Comparison of ENCODE assay signal across 21 cellular contexts in genomic region chr10:89269822-89270483, GRCh38. TPM values are rescaled to one million over a fixed set of nuclear protein-coding genes. Genes with fewer than 3 reads are reported as not detected.
DNase-seq lines count a peak whose midpoint lies in the region; ATAC-seq, FAIRE-seq and TF ChIP-seq lines count a peak whose summit lies in the region.
"Had no signal": no experiment of that assay in that cellular context is flagged by ENCODE, and none has a peak within 500 bp of the region (broad histone marks: within the 10 kb centered on the region; RNA-seq: fewer than 3 reads in every experiment).

No MANE protein-coding gene starts in this region.

- TF ChIP-seq RAD21 in liver (IDR thresholded peaks at IDR 0.05): peak; percentile 33

- no peak overlapping the region for H3K4me3 Mint-ChIP-seq in activated T-helper 2 cell treated with anti-CD3 and anti-CD28 coated beads, Interferon-gamma antibody, Interleukin-2, Interleukin-4, amounts not matched to agents 10 μg/mL and 5 μg/mL and 100 μg/mL, durations not matched to agents 14 hours and 24 hours and 36 hours (ENCODE audit: low read depth)
- no peak overlapping the region for H3K4me3 Mint-ChIP-seq in activated CD8-positive, alpha-beta T cell treated with anti-CD3 and anti-CD28 coated beads for 36 hours
- H3K4me3 Mint-ChIP-seq: CD4-positive, CD25-positive, alpha-beta regulatory T cell; HFFc6 had no signal

- no peak for TF ChIP-seq CTCF in heart right ventricle (IDR thresholded peaks at IDR 0.05)
- TF ChIP-seq CTCF in fibroblast of villous mesenchyme (IDR thresholded peaks at IDR 0.05; ENCODE audit: insufficient read depth, low read depth, low read length): no peak
- TF ChIP-seq CTCF in liver (IDR thresholded peaks at IDR 0.05; ENCODE audit: low read depth, low read length, missing input control): no peak
- no peak for TF ChIP-seq CTCF in activated CD8-positive, alpha-beta T cell treated with anti-CD3 and anti-CD28 coated beads for 36 hours (IDR thresholded peaks at IDR 0.05)

- no peaks in the 10 kb centered on the region for H3K36me3 Mint-ChIP-seq in activated T-helper 2 cell treated with anti-CD3 and anti-CD28 coated beads, Interferon-gamma antibody, Interleukin-2, Interleukin-4, amounts not matched to agents 10 μg/mL and 5 μg/mL and 100 μg/mL, durations not matched to agents 14 hours and 24 hours and 36 hours (ENCODE audit: low read depth)
- H3K36me3 Mint-ChIP-seq in activated CD8-positive, alpha-beta T cell treated with anti-CD3 and anti-CD28 coated beads for 36 hours (ENCODE audit: low read depth): no peaks in the 10 kb centered on the region
- H3K36me3 Mint-ChIP-seq: CD4-positive, CD25-positive, alpha-beta regulatory T cell had no signal

- no peak for DNase-seq in left ventricle myocardium superior
- no peak for DNase-seq in heart right ventricle
- peak; percentile 53 for DNase-seq in fibroblast of villous mesenchyme (ENCODE audit: low read depth)
- DNase-seq in activated T-helper 2 cell treated with anti-CD3 and anti-CD28 coated beads, Interferon-gamma antibody, Interleukin-2, Interleukin-4, amounts not matched to agents 10 μg/mL and 5 μg/mL and 100 μg/mL, durations not matched to agents 14 hours and 24 hours and 36 hours (ENCODE audit: low spot score): no peak
- no peak for DNase-seq in activated CD8-positive, alpha-beta T cell treated with anti-CD3 and anti-CD28 coated beads for 36 hours
- no peak for DNase-seq in RCC 7860 (ENCODE audit: low spot score)
- DNase-seq: BE2C; Caco-2; CD4-positive, CD25-positive, alpha-beta regulatory T cell; H7; HFFc6; KG1; NCI-H1105 treated with DMSO at 0.1 percent for 48 hours; NCI-H1694 treated with DMSO at 0.1 percent for 48 hours; NCI-H2107; NCI-H510A treated with DMSO at 0.1 percent for 48 hours; NCI-H82; PC-3 had no signal

- ATAC-seq in left ventricle myocardium superior (peak; percentile 54), heart right ventricle (no peak), HG03108 (IDR thresholded peaks at IDR 0.05; ENCODE audit: unreplicated experiment) (no peak)
- ATAC-seq in activated CD8-positive, alpha-beta T cell treated with anti-CD3 and anti-CD28 coated beads for 36 hours: no peak
- ATAC-seq: PC-3 had no signal

- peaks cover 36% of the 10 kb centered on the region for H3K27me3 Mint-ChIP-seq in activated T-helper 2 cell treated with anti-CD3 and anti-CD28 coated beads, Interferon-gamma antibody, Interleukin-2, Interleukin-4, amounts not matched to agents 10 μg/mL and 5 μg/mL and 100 μg/mL, durations not matched to agents 14 hours and 24 hours and 36 hours (ENCODE audit: low read depth)
- peaks cover 2% of the 10 kb centered on the region for H3K27me3 Mint-ChIP-seq in activated CD8-positive, alpha-beta T cell treated with anti-CD3 and anti-CD28 coated beads for 36 hours
- H3K27me3 Mint-ChIP-seq: CD4-positive, CD25-positive, alpha-beta regulatory T cell had no signal

- no peaks in the 10 kb centered on the region for H3K9me3 ChIP-seq in heart right ventricle
- H3K9me3 ChIP-seq in liver (ENCODE audit: control insufficient read depth in 4 of 4, low read length in 3 of 4): no peaks in the 10 kb centered on the region
- H3K9me3 ChIP-seq: BE2C, Caco-2 had no signal

- H3K27ac ChIP-seq in heart right ventricle: no peak overlapping the region
- peak overlapping the region; percentile 82 to 89 for H3K27ac ChIP-seq in liver (ENCODE audit: low read depth in 1 of 2, low read length in 2 of 2)

- intact Hi-C loops in left ventricle myocardium superior (cut with micrococcal nuclease): no loop called here
- intact Hi-C loops in heart right ventricle (cut with DNase I): no loop called here
- intact Hi-C loops in activated T-helper 2 cell treated with anti-CD3 and anti-CD28 coated beads, Interferon-gamma antibody, Interleukin-2, Interleukin-4, amounts not matched to agents 10 μg/mL and 5 μg/mL and 100 μg/mL, durations not matched to agents 14 hours and 24 hours and 36 hours (cut with micrococcal nuclease): no loop called here
- intact Hi-C loops in activated CD8-positive, alpha-beta T cell treated with anti-CD3 and anti-CD28 coated beads for 36 hours (cut with micrococcal nuclease): no loop called here

- H3K9ac ChIP-seq in liver (ENCODE audit: low read depth in 1 of 2, low read length in 2 of 2): peak overlapping the region in 1 of 2 donors; percentile 68

- H3K4me1 ChIP-seq in heart right ventricle (peaks cover 0 to 15% (median 10%) of the 10 kb centered on the region in 9 donors), liver (ENCODE audit: control insufficient read depth in 4 of 4, insufficient read depth in 4 of 4, low read length in 3 of 4) (peaks cover 0 to 20% (median 11%) of the 10 kb centered on the region in 4 donors)
- H3K4me1 ChIP-seq: BE2C had no signal

- H3K27me3 ChIP-seq in heart right ventricle (no peaks in the 10 kb centered on the region), liver (ENCODE audit: control insufficient read depth in 4 of 4, insufficient read depth in 4 of 4, low read length in 3 of 4) (no peaks in the 10 kb centered on the region)
- H3K27me3 ChIP-seq: BE2C had no signal

- H3K36me3 ChIP-seq in heart right ventricle (no peaks in the 10 kb centered on the region), liver (ENCODE audit: control insufficient read depth in 4 of 4, insufficient read depth in 3 of 4, low read depth in 1 of 4, low read length in 3 of 4) (no peaks in the 10 kb centered on the region)
- H3K36me3 ChIP-seq: BE2C had no signal

- CTCF ChIA-PET in activated CD8-positive, alpha-beta T cell treated with anti-CD3 and anti-CD28 coated beads for 36 hours (lab: Charles Lee): interaction anchor here (2.0 kb wide), 1 partner anchor 99 kb away, joined by 7 read pairs; no protein-coding TSS in a partner anchor

- H3K9me3 Mint-ChIP-seq in activated T-helper 2 cell treated with anti-CD3 and anti-CD28 coated beads, Interferon-gamma antibody, Interleukin-2, Interleukin-4, amounts not matched to agents 10 μg/mL and 5 μg/mL and 100 μg/mL, durations not matched to agents 14 hours and 24 hours and 36 hours: no peaks in the 10 kb centered on the region
- no peaks in the 10 kb centered on the region for H3K9me3 Mint-ChIP-seq in activated CD8-positive, alpha-beta T cell treated with anti-CD3 and anti-CD28 coated beads for 36 hours
- H3K9me3 Mint-ChIP-seq: CD4-positive, CD25-positive, alpha-beta regulatory T cell; HFFc6 had no signal

- POLR2A ChIA-PET in activated CD8-positive, alpha-beta T cell treated with anti-CD3 and anti-CD28 coated beads for 36 hours (lab: Charles Lee): no interaction called here

- H3K4me3 ChIP-seq in heart right ventricle (no peak overlapping the region), fibroblast of villous mesenchyme (ENCODE audit: low read depth, low read length) (no peak overlapping the region), liver (ENCODE audit: low read depth in 1 of 3, low read length in 3 of 3) (no peak overlapping the region)

- no peaks in the 10 kb centered on the region for H3K4me1 Mint-ChIP-seq in activated T-helper 2 cell treated with anti-CD3 and anti-CD28 coated beads, Interferon-gamma antibody, Interleukin-2, Interleukin-4, amounts not matched to agents 10 μg/mL and 5 μg/mL and 100 μg/mL, durations not matched to agents 14 hours and 24 hours and 36 hours (ENCODE audit: low read depth)
- H3K4me1 Mint-ChIP-seq in activated CD8-positive, alpha-beta T cell treated with anti-CD3 and anti-CD28 coated beads for 36 hours (ENCODE audit: low read depth): no peaks in the 10 kb centered on the region
- H3K4me1 Mint-ChIP-seq: CD4-positive, CD25-positive, alpha-beta regulatory T cell had no signal

- no peak overlapping the region for H3K27ac Mint-ChIP-seq in activated T-helper 2 cell treated with anti-CD3 and anti-CD28 coated beads, Interferon-gamma antibody, Interleukin-2, Interleukin-4, amounts not matched to agents 10 μg/mL and 5 μg/mL and 100 μg/mL, durations not matched to agents 14 hours and 24 hours and 36 hours
- no peak overlapping the region for H3K27ac Mint-ChIP-seq in activated CD8-positive, alpha-beta T cell treated with anti-CD3 and anti-CD28 coated beads for 36 hours
- H3K27ac Mint-ChIP-seq: CD4-positive, CD25-positive, alpha-beta regulatory T cell; HFFc6 had no signal

- no peak for FAIRE-seq in RCC 7860 (lab: Jason Lieb, UNC)
- FAIRE-seq: G401.6 had no signal

TF ChIP-seq in liver, 16 proteins besides CTCF, POLR2A, EP300 and RAD21 (continues in another document):
- TF ChIP-seq NR2F2 (IDR thresholded peaks at IDR 0.05): no peak
- no peak for TF ChIP-seq FOXA2 (IDR thresholded peaks at IDR 0.05)
- peak; percentile 39 for TF ChIP-seq FOXA1 (IDR thresholded peaks at IDR 0.05)
- TF ChIP-seq SP1 (IDR thresholded peaks at IDR 0.05): peak; percentile 98
- TF ChIP-seq EGR1 (IDR thresholded peaks at IDR 0.05; ENCODE audit: low read depth in 2 of 2): no peak

RNA-seq across cellular contexts. Expression of gene LIPA, which starts 18.4 kb away (rescaled TPM):
- total RNA-seq in left ventricle myocardium superior (16.5 TPM), heart right ventricle (10 to 100 TPM; 12.4 to 58.5 (median 15.3) TPM), fibroblast of villous mesenchyme (105 and 232 TPM in 2 replicates), liver (100 to 1,000 TPM in 1 of 2 donors, 10 to 100 TPM in 1; 65.4 to 176 TPM)
- polyA plus RNA-seq in heart right ventricle (10 to 100 TPM in 1 of 2 donors, 1 to 10 TPM in 1; 7.8 to 17.6 TPM), liver (10 to 100 TPM; 35.3 to 86.4 TPM)
- total RNA-seq in activated T-helper 2 cell treated with anti-CD3 and anti-CD28 coated beads, Interferon-gamma antibody, Interleukin-2, Interleukin-4, amounts not matched to agents 10 μg/mL and 5 μg/mL and 100 μg/mL, durations not matched to agents 14 hours and 24 hours and 36 hours: 12.9 and 13.6 TPM in 2 replicates
- total RNA-seq in activated CD8-positive, alpha-beta T cell treated with anti-CD3 and anti-CD28 coated beads for 36 hours: 10 to 100 TPM; 20.4 to 20.7 TPM

RNA-seq across cellular contexts. Expression of gene IFIT2, which starts 31.9 kb away (rescaled TPM):
- total RNA-seq in left ventricle myocardium superior (7.0 TPM), heart right ventricle (10 to 100 TPM in 3 of 10 donors, 1 to 10 TPM in 7; 2.1 to 24.4 (median 6.5) TPM), fibroblast of villous mesenchyme (10.3 and 22.9 TPM in 2 replicates), liver (1 to 10 TPM; 4.8 to 5.5 TPM)
- polyA plus RNA-seq in heart right ventricle (1 to 10 TPM; 1.8 to 4.6 TPM), liver (1 to 10 TPM; 5.0 to 5.5 TPM)
- total RNA-seq in activated T-helper 2 cell treated with anti-CD3 and anti-CD28 coated beads, Interferon-gamma antibody, Interleukin-2, Interleukin-4, amounts not matched to agents 10 μg/mL and 5 μg/mL and 100 μg/mL, durations not matched to agents 14 hours and 24 hours and 36 hours: 0.57 and 0.82 TPM in 2 replicates
- 10 to 100 TPM; 39.2 to 41.6 TPM for total RNA-seq in activated CD8-positive, alpha-beta T cell treated with anti-CD3 and anti-CD28 coated beads for 36 hours

RNA-seq across cellular contexts. Expression of gene IFIT3, which starts 57.8 kb away (rescaled TPM):
- 8.8 TPM for total RNA-seq in left ventricle myocardium superior
- total RNA-seq in heart right ventricle: 100 to 1,000 TPM in 1 of 10 donors, 10 to 100 TPM in 7, 1 to 10 TPM in 2; 8.0 to 102 (median 13.2) TPM
- polyA plus RNA-seq in heart right ventricle: 1 to 10 TPM; 4.7 to 7.9 TPM
- total RNA-seq in fibroblast of villous mesenchyme: 61.8 and 90.2 TPM in 2 replicates
- 10 to 100 TPM in 1 of 2 donors, 1 to 10 TPM in 1; 9.8 to 11.2 TPM for total RNA-seq in liver
- 10 to 100 TPM in 1 of 2 donors, 1 to 10 TPM in 1; 9.2 to 10.9 TPM for polyA plus RNA-seq in liver
- 0.74 and 0.94 TPM in 2 replicates for total RNA-seq in activated T-helper 2 cell treated with anti-CD3 and anti-CD28 coated beads, Interferon-gamma antibody, Interleukin-2, Interleukin-4, amounts not matched to agents 10 μg/mL and 5 μg/mL and 100 μg/mL, durations not matched to agents 14 hours and 24 hours and 36 hours
- 10 to 100 TPM; 20.4 to 21.8 TPM for total RNA-seq in activated CD8-positive, alpha-beta T cell treated with anti-CD3 and anti-CD28 coated beads for 36 hours

Comparison
In these comparisons a context has a peak if more than half of its experiments do, and no peak if none do; other contexts are left out.
1. H3K27ac ChIP-seq: peak in liver (2 of 2); none in heart right ventricle (0 of 10).